8 cellular contexts compared by ENCODE assay signal in genomic region chr7:154929006-154929726, GRCh38.
DNase-seq lines count a peak whose midpoint lies in the region; ATAC-seq and TF ChIP-seq lines count a peak whose summit lies in the region.

No MANE protein-coding gene starts in this region.

- H3K4me1 ChIP-seq in Caco-2 (no peaks in the 10 kb centered on the region), ovary (ENCODE audit: insufficient read depth) (peaks cover 2% of the 10 kb centered on the region)

- H3K9me3 ChIP-seq in Caco-2 (peaks cover 15% of the 10 kb centered on the region), ovary (no peaks in the 10 kb centered on the region)

- 31 to 50% (median 38%) methylated on average over 9 of the region's 9 CpGs for WGBS in ovary, 3 donors

- peaks cover 9% of the 10 kb centered on the region for H3K9me3 Mint-ChIP-seq in Caco-2 (ENCODE audit: unreplicated experiment)

- CTCF ChIA-PET in Caco-2 (lab: Charles Lee) = interaction anchor here (0.5 to 1.5 kb wide), 3 partner anchors 12 to 15 kb away, joined by 3 to 8 read pairs (median 4); no protein-coding TSS in a partner anchor

- TF ChIP-seq EP300 in ovary (IDR thresholded peaks at IDR 0.05) = no peak

- H3K4me3 Mint-ChIP-seq in Caco-2 (ENCODE audit: unreplicated experiment) = peak overlapping the region; percentile 87

- peak overlapping the region; percentile 79 to 84 for H3K27ac ChIP-seq in ovary

- H3K27me3 ChIP-seq in Caco-2 (replicated peaks; ENCODE audit: control insufficient read depth, insufficient read depth, low read length) (no peaks in the 10 kb centered on the region), ovary (no peaks in the 10 kb centered on the region)

- DNase-seq in Caco-2 (no peak), KBM-7 (peak; percentile 7), choroid plexus epithelial cell (ENCODE audit: low read depth) (no peak), ovary (peak in 1 of 5 donors; percentile 30), midbrain (lab: John Stamatoyannopoulos, UW) (no peak), anterior cingulate cortex (lab: John Stamatoyannopoulos, UW) (no peak)
- no peak for DNase-seq in activated CD8-positive, alpha-beta memory T cell treated with anti-CD3 and anti-CD28 coated beads for 24 hours

- H3K36me3 ChIP-seq in Caco-2 (ENCODE audit: control insufficient read depth, insufficient read depth, low read length) (no peaks in the 10 kb centered on the region), ovary (no peaks in the 10 kb centered on the region)

- no peaks in the 10 kb centered on the region for H3K27me3 Mint-ChIP-seq in Caco-2 (ENCODE audit: insufficient read depth, unreplicated experiment)

- ATAC-seq in GM21737 (IDR thresholded peaks at IDR 0.05; ENCODE audit: unreplicated experiment) = no peak

- POLR2A ChIA-PET in Caco-2 (lab: Charles Lee) = no interaction called here

- BruUV-seq in Caco-2 (replicated peaks; lab: Mats Ljungman, UMichigan) = no TSS peak

- no peak for TF ChIP-seq POLR2A in ovary (IDR thresholded peaks at IDR 0.05)

- in situ Hi-C loops in KBM-7 (cut with MboI; ENCODE audit: low pct_unique_long_range_greater_than_20kb, low sequenced_read_pairs) = loop anchor here (25.0 kb wide), 1 partner anchor 833 kb away; no protein-coding TSS in a partner anchor

- H3K27ac Mint-ChIP-seq in Caco-2 (ENCODE audit: unreplicated experiment) = peak overlapping the region; percentile 70

- intact Hi-C loops in Caco-2 (cut with micrococcal nuclease; ENCODE audit: unreplicated experiment) (loop anchor here (5.0 to 10.0 kb wide), 2 partner anchors 368 to 596 kb away; partner anchors contain the start of gene INSIG1), ovary (cut with DNase I) (loop anchor here (5.0 to 10.0 kb wide), 2 partner anchors 76 to 413 kb away; partner anchors contain the start of gene PAXIP1 (in 1 of the 4))

- H3K36me3 Mint-ChIP-seq in Caco-2 (ENCODE audit: insufficient read depth, unreplicated experiment) = peaks cover 6% of the 10 kb centered on the region

- H3K4me1 Mint-ChIP-seq in Caco-2 (ENCODE audit: low read depth, unreplicated experiment) = no peaks in the 10 kb centered on the region

- TF ChIP-seq CTCF in Caco-2 (IDR thresholded peaks at IDR 0.05; ENCODE audit: insufficient read depth in 1 of 2, low read depth in 1 of 2, low read length in 1 of 2, severe bottlenecking in 1 of 2, unreplicated experiment in 1 of 2) (no peak), choroid plexus epithelial cell (conservative IDR thresholded peaks at IDR 0.05; ENCODE audit: low read depth, low read length) (no peak), ovary (IDR thresholded peaks at IDR 0.05) (no peak)

- H3K4me3 ChIP-seq in Caco-2 (ENCODE audit: low read depth, low read length) = peak overlapping the region; percentile 38
- peak overlapping the region; percentile 62 for H3K4me3 ChIP-seq in choroid plexus epithelial cell (ENCODE audit: low read depth, low read length)
- H3K4me3 ChIP-seq in ovary = peak overlapping the region; percentile 66
